13 cellular contexts compared by ENCODE assay signal in the genomic region with DNA sequence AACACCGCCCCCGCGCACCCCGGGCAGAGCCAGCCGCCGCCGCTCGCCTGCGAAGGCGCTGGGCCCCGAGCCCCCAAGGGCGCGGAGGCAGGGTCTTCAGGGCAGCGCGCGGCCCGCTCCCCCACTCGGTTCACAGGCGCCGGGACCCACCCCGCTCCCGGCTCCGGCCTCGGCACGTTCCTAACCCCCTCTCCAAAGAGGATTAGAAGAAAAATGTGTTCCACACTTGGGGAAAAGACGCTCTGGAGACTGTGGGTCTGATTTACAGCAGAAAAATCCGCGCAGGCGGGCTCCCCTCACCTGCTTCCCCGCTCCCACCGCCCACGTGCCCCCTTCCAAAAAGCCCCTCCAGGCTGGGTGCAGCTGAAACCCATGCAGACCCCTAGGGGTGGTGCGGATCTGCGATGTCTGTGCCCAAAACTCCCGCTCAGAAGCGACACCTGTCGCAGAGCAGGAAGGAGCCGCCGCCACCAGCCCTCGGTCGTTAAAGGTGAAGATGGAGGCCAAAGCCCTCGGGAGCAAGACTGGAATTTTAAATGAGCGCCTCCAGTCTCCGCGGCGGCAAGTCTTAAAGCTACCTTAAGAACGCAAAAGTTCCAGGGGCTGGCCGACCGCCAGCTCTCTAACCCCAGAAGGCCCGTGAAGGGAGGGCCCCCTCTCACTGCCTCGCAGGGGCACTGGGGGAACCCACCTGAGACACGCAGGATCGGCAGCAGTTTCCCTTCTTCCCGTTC. TPM values are rescaled to one million over a fixed set of nuclear protein-coding genes. Genes with fewer than 3 reads are reported as not detected.
A peak's percentile ranks its signal among the peaks of the same experiment; 100 is the strongest.
DNase-seq lines count a peak whose midpoint lies in the region; ATAC-seq and FAIRE-seq lines count a peak whose summit lies in the region.
"Had no signal": no experiment of that assay in that cellular context is flagged by ENCODE, and none has a peak within 500 bp of the region (broad histone marks: within the 10 kb centered on the region; RNA-seq: fewer than 3 reads in every experiment).

No MANE protein-coding gene starts in this region.

- no peak for FAIRE-seq in small intestine (lab: Jason Lieb, UNC)
- FAIRE-seq: keratinocyte had no signal

- H3K27me3 Mint-ChIP-seq in activated T-cell treated with anti-CD3 and anti-CD28 coated beads, Interleukin-2, amount 50 U/mL, for 4 hours (ENCODE audit: low read depth), result peaks cover 41% of the 10 kb centered on the region

- no peaks in the 10 kb centered on the region for H3K9me3 ChIP-seq in small intestine (ENCODE audit: control insufficient read depth, low read depth)
- H3K9me3 ChIP-seq: right lobe of liver had no signal

- H3K36me3 ChIP-seq in urinary bladder (ENCODE audit: insufficient read depth) (no peaks in the 10 kb centered on the region), small intestine (ENCODE audit: control insufficient read depth in 2 of 2, insufficient read depth in 2 of 2, low read length in 2 of 2) (peaks cover 0 to 3% of the 10 kb centered on the region in 2 donors)

- peaks cover 8% of the 10 kb centered on the region for H3K36me3 Mint-ChIP-seq in activated T-cell treated with anti-CD3 and anti-CD28 coated beads, Interleukin-2, amount 50 U/mL, for 4 hours (ENCODE audit: insufficient read depth)

- no peaks in the 10 kb centered on the region for H3K9me3 Mint-ChIP-seq in activated T-cell treated with anti-CD3 and anti-CD28 coated beads, Interleukin-2, amount 50 U/mL, for 4 hours
- H3K9me3 Mint-ChIP-seq: activated T-helper 2 cell treated with anti-CD3 and anti-CD28 coated beads, Interferon-gamma antibody, Interleukin-2, Interleukin-4, amounts not matched to agents 10 μg/mL and 5 μg/mL and 100 μg/mL, durations not matched to agents 14 hours and 24 hours and 36 hours had no signal

- H3K27ac ChIP-seq in urinary bladder (ENCODE audit: low read depth) (no peak overlapping the region), small intestine (ENCODE audit: low read depth in 1 of 2, low read length in 1 of 2) (no peak overlapping the region)
- H3K27ac ChIP-seq: right lobe of liver had no signal

- peak; percentile 15 for DNase-seq in stimulated activated CD4-positive, alpha-beta T cell treated with anti-CD3 and anti-CD28 coated beads, Interleukin-4, amount 100 ng/mL, for 1 hour
- DNase-seq in stimulated activated CD4-positive, alpha-beta T cell treated with anti-CD3 and anti-CD28 coated beads, Interleukin-2, amount 100 ng/mL, for 48 hours, result no peak
- DNase-seq in activated T-cell treated with anti-CD3 and anti-CD28 coated beads, Interleukin-2, amount 50 U/mL, for 4 hours, result no peak
- peak; percentile 43 for DNase-seq in left kidney (ENCODE audit: low read depth, low spot score)
- no peak for DNase-seq in small intestine
- no peak for DNase-seq in left lobe of liver (ENCODE audit: low spot score)
- DNase-seq: NCI-H446 treated with DMSO at 0.1 percent for 48 hours; right lobe of liver; stimulated activated CD8-positive, alpha-beta memory T cell treated with anti-CD3 and anti-CD28 coated beads, Interleukin-4, amount 100 ng/mL, for 48 hours had no signal

- H3K4me1 Mint-ChIP-seq in activated T-cell treated with anti-CD3 and anti-CD28 coated beads, Interleukin-2, amount 50 U/mL, for 4 hours (ENCODE audit: low read depth), result peaks cover 38% of the 10 kb centered on the region

- H3K4me3 ChIP-seq in urinary bladder (ENCODE audit: low read depth, low read length) (peak overlapping the region; percentile 33), small intestine (ENCODE audit: low read depth in 1 of 2, low read length in 2 of 2) (no peak overlapping the region)
- H3K4me3 ChIP-seq: right lobe of liver had no signal

- 3% methylated on average over 54 of the region's 54 CpGs for WGBS in urinary bladder
- WGBS in small intestine, 3 donors, result 3 to 5% (median 5%) methylated on average over 45 to 54 of the region's 54 CpGs

- ATAC-seq in activated T-cell treated with anti-CD3 and anti-CD28 coated beads, Interleukin-2, amount 50 U/mL, for 4 hours, result peak in 1 of 2 donors; percentile 20
- ATAC-seq in HG03039 (IDR thresholded peaks at IDR 0.05; ENCODE audit: unreplicated experiment), result no peak
- no peak for ATAC-seq in left lobe of liver

- H3K27me3 ChIP-seq in small intestine (ENCODE audit: control insufficient read depth in 2 of 2, insufficient read depth in 2 of 2, low read length in 2 of 2), result peaks cover 20 to 22% of the 10 kb centered on the region in 2 donors

- peak overlapping the region; percentile 65 for H3K4me3 Mint-ChIP-seq in activated T-cell treated with anti-CD3 and anti-CD28 coated beads, Interleukin-2, amount 50 U/mL, for 4 hours

- peaks cover 2% of the 10 kb centered on the region for H3K4me1 ChIP-seq in urinary bladder (ENCODE audit: insufficient read depth)
- no peaks in the 10 kb centered on the region for H3K4me1 ChIP-seq in small intestine (ENCODE audit: control insufficient read depth in 2 of 2, insufficient read depth in 1 of 2, low read depth in 1 of 2, low read length in 1 of 2)

RNA-seq across cellular contexts. Expression of gene CHD5, which starts 0.6 kb away (rescaled TPM):
- under 1 TPM; 0.27 to 0.61 (median 0.34) TPM for total RNA-seq in activated T-cell treated with anti-CD3 and anti-CD28 coated beads, Interleukin-2, amount 50 U/mL, for 4 hours
- 0.53 TPM for total RNA-seq in urinary bladder
- 1.6 TPM for polyA plus RNA-seq in urinary bladder
- 1 to 10 TPM in 1 of 3 donors, under 1 TPM in 1, not detected in 1; 0.67 to 1.8 TPM for polyA plus RNA-seq in small intestine
- total RNA-seq in left lobe of liver, result 0.08 TPM
- total RNA-seq: right lobe of liver had no signal

RNA-seq across cellular contexts. Expression of gene RPL22, which starts 18.6 kb away (rescaled TPM):
- total RNA-seq in activated T-cell treated with anti-CD3 and anti-CD28 coated beads, Interleukin-2, amount 50 U/mL, for 4 hours, result 100 to 1,000 TPM; 395 to 423 (median 403) TPM
- 229 TPM for total RNA-seq in urinary bladder
- 509 TPM for polyA plus RNA-seq in urinary bladder
- polyA plus RNA-seq in small intestine, result 100 to 1,000 TPM; 207 to 434 (median 284) TPM
- total RNA-seq in left lobe of liver, result 109 TPM

RNA-seq across cellular contexts. Expression of gene RNF207, which starts 25.2 kb away (rescaled TPM):
- total RNA-seq in activated T-cell treated with anti-CD3 and anti-CD28 coated beads, Interleukin-2, amount 50 U/mL, for 4 hours, result 10 to 100 TPM in 2 of 3 donors, 1 to 10 TPM in 1; 9.9 to 18.8 (median 12.0) TPM
- total RNA-seq in urinary bladder (12.8 TPM), left lobe of liver (17.7 TPM)
- polyA plus RNA-seq in urinary bladder (14.1 TPM), small intestine (10 to 100 TPM in 1 of 3 donors, 1 to 10 TPM in 2; 5.1 to 29.5 (median 5.7) TPM)

RNA-seq across cellular contexts. Expression of gene ICMT, which starts 55.0 kb away (rescaled TPM):
- 10 to 100 TPM; 54.1 to 64.8 (median 58.3) TPM for total RNA-seq in activated T-cell treated with anti-CD3 and anti-CD28 coated beads, Interleukin-2, amount 50 U/mL, for 4 hours
- total RNA-seq in urinary bladder (61.6 TPM), left lobe of liver (25.9 TPM)
- polyA plus RNA-seq in urinary bladder (46.3 TPM), small intestine (10 to 100 TPM; 16.5 to 37.0 (median 25.7) TPM)

Comparison
In these comparisons a context has a peak if more than half of its experiments do, and no peak if none do; other contexts are left out.
1. DNase-seq: peak in stimulated activated CD4-positive, alpha-beta T cell treated with anti-CD3 and anti-CD28 coated beads, Interleukin-4, amount 100 ng/mL, for 1 hour (single experiment) and left kidney (single experiment); none in stimulated activated CD4-positive, alpha-beta T cell treated with anti-CD3 and anti-CD28 coated beads, Interleukin-2, amount 100 ng/mL, for 48 hours (0 of 2), activated T-cell treated with anti-CD3 and anti-CD28 coated beads, Interleukin-2, amount 50 U/mL, for 4 hours (single experiment), small intestine (single experiment) and left lobe of liver (single experiment).